Comparison of ENCODE assay signal across 16 cellular contexts in the genomic region with DNA sequence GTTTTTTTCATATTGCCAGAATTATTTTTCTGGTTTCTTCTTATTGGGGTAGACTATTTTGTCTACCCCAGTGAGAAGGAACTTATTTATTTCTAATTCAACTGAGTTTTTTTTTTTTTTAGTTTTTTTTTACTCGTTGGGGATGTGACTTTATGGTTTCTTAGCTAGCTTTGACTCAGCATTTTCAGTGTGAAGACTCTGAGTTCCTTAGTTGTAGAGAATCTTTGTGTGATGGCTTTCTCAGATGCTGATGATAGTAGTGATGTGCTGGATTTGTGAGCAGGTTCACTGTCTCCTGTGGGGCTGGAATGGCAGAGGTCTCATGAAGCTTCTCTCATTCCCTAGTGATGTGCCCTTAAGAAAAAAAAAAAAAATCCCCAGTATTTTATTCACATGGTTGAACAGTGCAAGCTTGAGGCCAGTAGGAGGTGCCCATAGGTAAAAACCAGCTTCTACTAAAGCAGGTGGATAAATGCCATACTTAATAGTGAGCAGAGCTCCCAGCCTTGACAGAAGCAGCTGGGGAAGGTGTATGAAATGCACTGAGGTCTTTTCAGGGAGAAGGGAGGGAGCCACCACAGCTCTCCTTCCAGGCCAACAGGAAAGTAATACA.
DNase-seq lines count a peak whose midpoint lies in the region; ATAC-seq, FAIRE-seq and TF ChIP-seq lines count a peak whose summit lies in the region.
"Had no signal": no experiment of that assay in that cellular context is flagged by ENCODE, and none has a peak within 500 bp of the region (broad histone marks: within the 10 kb centered on the region; RNA-seq: fewer than 3 reads in every experiment).

No MANE protein-coding gene starts in this region.

- H3K4me1 ChIP-seq in HepG2 (ENCODE audit: insufficient read depth, low read length) (no peaks in the 10 kb centered on the region), right lobe of liver (no peaks in the 10 kb centered on the region), upper lobe of right lung (no peaks in the 10 kb centered on the region), gastrocnemius medialis (no peaks in the 10 kb centered on the region), right atrium auricular region (no peaks in the 10 kb centered on the region)
- H3K4me1 ChIP-seq: breast epithelium, lower lobe of right lung had no signal

- H3K27ac ChIP-seq in HepG2 (ENCODE audit: extremely low read length, insufficient read depth, low read length), result no peak overlapping the region
- no peak overlapping the region for H3K27ac ChIP-seq in right lobe of liver
- H3K27ac ChIP-seq in upper lobe of right lung, result no peak overlapping the region
- H3K27ac ChIP-seq in gastrocnemius medialis, result no peak overlapping the region
- H3K27ac ChIP-seq in right atrium auricular region, result no peak overlapping the region
- H3K27ac ChIP-seq: breast epithelium, lower lobe of right lung, SK-N-MC had no signal

- no peaks in the 10 kb centered on the region for H3K79me2 ChIP-seq in HepG2 (ENCODE audit: insufficient read depth, low read length)

- TF ChIP-seq POLR2A in HepG2 (IDR thresholded peaks at IDR 0.05; ENCODE audit: insufficient read depth in 1 of 2, low read depth in 2 of 2, low read length in 2 of 2), result no peak
- no peak for TF ChIP-seq POLR2A in right lobe of liver (IDR thresholded peaks at IDR 0.05)
- TF ChIP-seq POLR2A in gastrocnemius medialis (IDR thresholded peaks at IDR 0.05), result no peak

- DNase-seq in HepG2 (ENCODE audit: low spot score) (no peak), right lobe of liver (no peak), NCI-H526 treated with DMSO at 0.1 percent for 48 hours (lab: John Stamatoyannopoulos, UW) (peak; percentile 35), epithelial cell of proximal tubule (ENCODE audit: low read depth) (peak; percentile 1), upper lobe of right lung (no peak), gastrocnemius medialis (no peak), GM20000 (ENCODE audit: low spot score) (no peak), right atrium auricular region (ENCODE audit: low spot score) (no peak)
- DNase-seq: activated CD4-positive, alpha-beta T cell treated with anti-CD3 and anti-CD28 coated beads, Interleukin-2, amount 10 ng/mL, durations not matched to agents 7 days and 5 days; activated T-cell treated with anti-CD3 and anti-CD28 coated beads, Interleukin-2, amount 50 U/mL, for 1 hour; effector memory CD8-positive, alpha-beta T cell; lower lobe of right lung; NCI-H2029 treated with DMSO at 0.1 percent for 48 hours had no signal

- H3K4me3 ChIP-seq in HepG2 (replicated peaks in 1 of 3; ENCODE audit: insufficient read depth in 1 of 3, low read depth in 2 of 3, low read length in 3 of 3) (no peak overlapping the region), right lobe of liver (no peak overlapping the region), epithelial cell of proximal tubule (ENCODE audit: low read depth, low read length) (no peak overlapping the region), upper lobe of right lung (no peak overlapping the region), gastrocnemius medialis (no peak overlapping the region), right atrium auricular region (no peak overlapping the region)
- H3K4me3 ChIP-seq: breast epithelium, lower lobe of right lung, SK-N-MC had no signal

- no peak overlapping the region for H3K9ac ChIP-seq in HepG2 (ENCODE audit: insufficient read depth, low read depth, low read length)

- CTCF ChIA-PET in HepG2 (lab: Yijun Ruan, JAX; ENCODE audit: low intra/inter-chr PET ratio, low total read pairs), result no interaction called here

- intact Hi-C loops in HepG2 (cut with micrococcal nuclease; ENCODE audit: unreplicated experiment) (no loop called here), right lobe of liver (cut with DNase I) (no loop called here), upper lobe of right lung (cut with DNase I) (no loop called here), gastrocnemius medialis (cut with DNase I; ENCODE audit: low total_unique reads) (no loop called here)

- TF ChIP-seq EP300 in HepG2 (IDR thresholded peaks at IDR 0.05; ENCODE audit: low read depth in 2 of 2, low read length in 2 of 2), result no peak
- TF ChIP-seq EP300 in HepG2 (CRISPR knock-in tag; IDR thresholded peaks at IDR 0.05; ENCODE audit: borderline replicate concordance), result no peak

- TF ChIP-seq CTCF in HepG2 (CRISPR knock-in tag; IDR thresholded peaks at IDR 0.05) (no peak), right lobe of liver (IDR thresholded peaks at IDR 0.05) (no peak), epithelial cell of proximal tubule (conservative IDR thresholded peaks at IDR 0.05; ENCODE audit: low read depth, low read length) (peak; percentile 47), upper lobe of right lung (IDR thresholded peaks at IDR 0.05) (no peak), gastrocnemius medialis (IDR thresholded peaks at IDR 0.05 in 4 of 5, conservative IDR thresholded peaks at IDR 0.05 in 1 of 5) (no peak), GM20000 (IDR thresholded peaks at IDR 0.05; ENCODE audit: extremely low read depth, missing control alignments) (no peak), right atrium auricular region (IDR thresholded peaks at IDR 0.05) (no peak)

- no peaks in the 10 kb centered on the region for H3K27me3 ChIP-seq in HepG2 (ENCODE audit: control insufficient read depth in 1 of 2, insufficient read depth in 2 of 2, low read length in 2 of 2)
- H3K27me3 ChIP-seq in right lobe of liver, result no peaks in the 10 kb centered on the region
- H3K27me3 ChIP-seq in upper lobe of right lung, result no peaks in the 10 kb centered on the region
- H3K27me3 ChIP-seq in gastrocnemius medialis, result no peaks in the 10 kb centered on the region
- H3K27me3 ChIP-seq in right atrium auricular region, result no peaks in the 10 kb centered on the region
- H3K27me3 ChIP-seq: breast epithelium had no signal

- no peak for FAIRE-seq in HepG2 (lab: Jason Lieb, UNC)
- FAIRE-seq: GM18507 had no signal

- no peaks in the 10 kb centered on the region for H3K9me3 ChIP-seq in HepG2 (ENCODE audit: low read length)
- no peaks in the 10 kb centered on the region for H3K9me3 ChIP-seq in right lobe of liver
- H3K9me3 ChIP-seq in upper lobe of right lung, result no peaks in the 10 kb centered on the region
- H3K9me3 ChIP-seq in gastrocnemius medialis, result no peaks in the 10 kb centered on the region
- H3K9me3 ChIP-seq in right atrium auricular region, result no peaks in the 10 kb centered on the region
- H3K9me3 ChIP-seq: breast epithelium, lower lobe of right lung had no signal

- WGBS in HepG2 (ENCODE audit: low lambda C conversion rate), result 100% methylated on average over 1 of the region's 1 CpG
- WGBS in right lobe of liver (ENCODE audit: insufficient coverage, low coverage, low lambda C conversion rate, missing lambda C conversion rate), result 64% methylated on average over 1 of the region's 1 CpG

- in situ Hi-C loops in HepG2 (cut with HindIII; ENCODE audit: extremely low pct_ligation_motif_present, low pct_unique_long_range_greater_than_20kb), result no loop called here
- in situ Hi-C loops in gastrocnemius medialis (cut with MboI; ENCODE audit: low sequenced_read_pairs in 4 of 4), result no loop called here

- no TSS peak for BruUV-seq in HepG2 (replicated peaks; lab: Mats Ljungman, UMichigan)

- no peak overlapping the region for H2AFZ ChIP-seq in HepG2 (ENCODE audit: low read length)

- POLR2A ChIA-PET in HepG2 (lab: Yijun Ruan, JAX), result no interaction called here

- TF ChIP-seq RAD21 in HepG2 (CRISPR knock-in tag; IDR thresholded peaks at IDR 0.05), result no peak

- H3K4me2 ChIP-seq in HepG2 (ENCODE audit: low read depth, low read length), result no peak overlapping the region

- ATAC-seq in HepG2, result peak; percentile 50
- no peak for ATAC-seq in right lobe of liver
- ATAC-seq in upper lobe of right lung, result peak; percentile 40
- ATAC-seq in gastrocnemius medialis, result no peak
- ATAC-seq: effector memory CD8-positive, alpha-beta T cell had no signal

- no peaks in the 10 kb centered on the region for H3K36me3 ChIP-seq in HepG2 (replicated peaks in 1 of 2; ENCODE audit: control insufficient read depth in 1 of 2, insufficient read depth in 2 of 2, low read length in 2 of 2)
- H3K36me3 ChIP-seq in right lobe of liver, result no peaks in the 10 kb centered on the region
- H3K36me3 ChIP-seq in upper lobe of right lung, result peaks cover 4% of the 10 kb centered on the region
- H3K36me3 ChIP-seq in gastrocnemius medialis, result no peaks in the 10 kb centered on the region
- no peaks in the 10 kb centered on the region for H3K36me3 ChIP-seq in right atrium auricular region
- H3K36me3 ChIP-seq: breast epithelium had no signal

- H4K20me1 ChIP-seq in HepG2 (ENCODE audit: insufficient read depth, low read length), result no peaks in the 10 kb centered on the region

TF ChIP-seq in HepG2, 621 proteins besides CTCF, POLR2A, EP300 and RAD21 (continues in another document):
- TF ChIP-seq FOXJ3 (CRISPR knock-in tag; IDR thresholded peaks at IDR 0.05; ENCODE audit: borderline replicate concordance) (no peak), SP5 (CRISPR knock-in tag; IDR thresholded peaks at IDR 0.05; ENCODE audit: borderline replicate concordance, low read depth) (no peak), ZNF776 (CRISPR knock-in tag; IDR thresholded peaks at IDR 0.05) (no peak), PHF8 (CRISPR knock-in tag; IDR thresholded peaks at IDR 0.05) (no peak)
- TF ChIP-seq, protein P1, sequence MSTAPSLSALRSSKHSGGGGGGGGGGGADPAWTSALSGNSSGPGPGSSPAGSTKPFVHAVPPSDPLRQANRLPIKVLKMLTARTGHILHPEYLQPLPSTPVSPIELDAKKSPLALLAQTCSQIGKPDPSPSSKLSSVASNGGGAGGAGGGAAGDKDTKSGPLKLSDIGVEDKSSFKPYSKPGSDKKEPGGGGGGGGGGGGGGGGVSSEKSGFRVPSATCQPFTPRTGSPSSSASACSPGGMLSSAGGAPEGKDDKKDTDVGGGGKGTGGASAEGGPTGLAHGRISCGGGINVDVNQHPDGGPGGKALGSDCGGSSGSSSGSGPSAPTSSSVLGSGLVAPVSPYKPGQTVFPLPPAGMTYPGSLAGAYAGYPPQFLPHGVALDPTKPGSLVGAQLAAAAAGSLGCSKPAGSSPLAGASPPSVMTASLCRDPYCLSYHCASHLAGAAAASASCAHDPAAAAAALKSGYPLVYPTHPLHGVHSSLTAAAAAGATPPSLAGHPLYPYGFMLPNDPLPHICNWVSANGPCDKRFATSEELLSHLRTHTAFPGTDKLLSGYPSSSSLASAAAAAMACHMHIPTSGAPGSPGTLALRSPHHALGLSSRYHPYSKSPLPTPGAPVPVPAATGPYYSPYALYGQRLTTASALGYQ (CRISPR knock-in tag; IDR thresholded peaks at IDR 0.05), result no peak
- TF ChIP-seq, protein P2, sequence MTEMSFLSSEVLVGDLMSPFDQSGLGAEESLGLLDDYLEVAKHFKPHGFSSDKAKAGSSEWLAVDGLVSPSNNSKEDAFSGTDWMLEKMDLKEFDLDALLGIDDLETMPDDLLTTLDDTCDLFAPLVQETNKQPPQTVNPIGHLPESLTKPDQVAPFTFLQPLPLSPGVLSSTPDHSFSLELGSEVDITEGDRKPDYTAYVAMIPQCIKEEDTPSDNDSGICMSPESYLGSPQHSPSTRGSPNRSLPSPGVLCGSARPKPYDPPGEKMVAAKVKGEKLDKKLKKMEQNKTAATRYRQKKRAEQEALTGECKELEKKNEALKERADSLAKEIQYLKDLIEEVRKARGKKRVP (CRISPR knock-in tag; IDR thresholded peaks at IDR 0.05), result no peak

Comparison
In these comparisons a context has a peak if more than half of its experiments do, and no peak if none do; other contexts are left out.
1. ATAC-seq: peak in HepG2 (single experiment) and upper lobe of right lung (single experiment); none in right lobe of liver (0 of 4) and gastrocnemius medialis (0 of 2).
2. DNase-seq: peak in NCI-H526 treated with DMSO at 0.1 percent for 48 hours (single experiment) and epithelial cell of proximal tubule (single experiment); none in HepG2 (single experiment), right lobe of liver (0 of 3), upper lobe of right lung (single experiment), gastrocnemius medialis (0 of 2), GM20000 (single experiment) and right atrium auricular region (single experiment).